In genomic region chr3:57029383-57029782, GRCh38 we compare ENCODE assay signal across 1 cellular context.
A peak's percentile ranks its signal among the peaks of the same experiment; 100 is the strongest.
TF ChIP-seq lines count a peak whose summit lies in the region.

No MANE protein-coding gene starts in this region.

TF ChIP-seq in K562, 482 proteins besides CTCF, POLR2A, EP300 and RAD21:
- no peak for TF ChIP-seq ZBTB12 (CRISPR knock-in tag; IDR thresholded peaks at IDR 0.05)
- TF ChIP-seq ZNF239 (CRISPR knock-in tag; IDR thresholded peaks at IDR 0.05), result peak; percentile 90
- no peak for TF ChIP-seq CHD4 (IDR thresholded peaks at IDR 0.05; ENCODE audit: insufficient read depth, insufficient replicate concordance, low read depth, low read length, poor library complexity, severe bottlenecking)
